In the genomic region with DNA sequence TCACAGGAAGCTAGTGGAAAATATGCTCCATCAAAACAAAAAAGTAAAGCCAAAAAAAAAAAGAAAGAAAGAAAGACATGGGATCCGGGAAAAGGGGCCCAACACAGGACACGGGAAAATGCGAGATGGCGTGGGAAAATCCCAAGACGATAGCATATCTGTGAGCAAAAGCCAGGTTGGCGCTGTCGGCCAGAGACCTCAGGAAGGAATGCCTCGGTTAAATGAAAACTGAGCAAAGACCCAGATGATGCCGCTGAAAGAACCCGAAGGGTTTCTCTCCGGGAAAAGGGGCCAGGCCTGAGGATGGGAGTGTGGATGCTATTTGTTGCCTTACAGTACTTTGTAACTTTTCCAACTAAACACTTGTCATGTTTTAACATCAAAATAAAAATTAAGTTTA, we compare ENCODE assay signal across 26 cellular contexts. TPM values are rescaled to one million over a fixed set of nuclear protein-coding genes. Genes with fewer than 3 reads are reported as not detected.
A peak's percentile ranks its signal among the peaks of the same experiment; 100 is the strongest.
DNase-seq lines count a peak whose midpoint lies in the region; ATAC-seq and TF ChIP-seq lines count a peak whose summit lies in the region.
"Had no signal": no experiment of that assay in that cellular context is flagged by ENCODE, and none has a peak within 500 bp of the region (broad histone marks: within the 10 kb centered on the region; RNA-seq: fewer than 3 reads in every experiment).

No MANE protein-coding gene starts in this region.

- H3K9me3 ChIP-seq in BE2C, result no peaks in the 10 kb centered on the region
- H3K9me3 ChIP-seq: BLaER1 treated with 17β-estradiol and CSF1 and Interleukin-3, amounts not matched to agents 10 nM and 100 nM; gastroesophageal sphincter; ovary; testis had no signal

- no peaks in the 10 kb centered on the region for H3K4me1 ChIP-seq in BE2C
- H3K4me1 ChIP-seq in foreskin keratinocyte, result no peaks in the 10 kb centered on the region
- H3K4me1 ChIP-seq: gastroesophageal sphincter, testis had no signal

- H3K27me3 ChIP-seq in BE2C (no peaks in the 10 kb centered on the region), foreskin keratinocyte (no peaks in the 10 kb centered on the region)
- H3K27me3 ChIP-seq: ovary, testis had no signal

- H3K27me3 Mint-ChIP-seq in HFFc6 (ENCODE audit: insufficient read depth), result peaks cover 7% of the 10 kb centered on the region
- H3K27me3 Mint-ChIP-seq: activated CD4-positive, alpha-beta memory T cell treated with anti-CD3 and anti-CD28 coated beads, Interleukin-2, amount 10 ng/mL, durations not matched to agents 7 days and 5 days; activated naive CD8-positive, alpha-beta T cell treated with anti-CD3 and anti-CD28 coated beads, Interleukin-2, amount 50 U/mL, for 24 hours had no signal

- no peak overlapping the region; the same call in 1 of the 2 replicates for H3K27ac Mint-ChIP-seq in HFFc6
- H3K27ac Mint-ChIP-seq in stimulated activated effector memory CD8-positive, alpha-beta T cell treated with anti-CD3 and anti-CD28 coated beads, Interleukin-12 subunit alpha, Interleukin-12 subunit beta, amount 100 ng/mL, for 72 hours, result peak overlapping the region; percentile 60
- H3K27ac Mint-ChIP-seq: activated CD4-positive, alpha-beta memory T cell treated with anti-CD3 and anti-CD28 coated beads, Interleukin-2, amount 10 ng/mL, durations not matched to agents 7 days and 5 days; activated naive CD8-positive, alpha-beta T cell treated with anti-CD3 and anti-CD28 coated beads, Interleukin-2, amount 50 U/mL, for 24 hours; nephron had no signal

- no peaks in the 10 kb centered on the region for H3K4me1 Mint-ChIP-seq in HFFc6 (ENCODE audit: low read depth)
- no peaks in the 10 kb centered on the region for H3K4me1 Mint-ChIP-seq in stimulated activated effector memory CD8-positive, alpha-beta T cell treated with anti-CD3 and anti-CD28 coated beads, Interleukin-12 subunit alpha, Interleukin-12 subunit beta, amount 100 ng/mL, for 72 hours
- H3K4me1 Mint-ChIP-seq: activated CD4-positive, alpha-beta memory T cell treated with anti-CD3 and anti-CD28 coated beads, Interleukin-2, amount 10 ng/mL, durations not matched to agents 7 days and 5 days; activated naive CD8-positive, alpha-beta T cell treated with anti-CD3 and anti-CD28 coated beads, Interleukin-2, amount 50 U/mL, for 24 hours; central memory CD8-positive, alpha-beta T cell; nephron had no signal

- DNase-seq in BE2C, result peak; percentile 1
- DNase-seq in HFFc6, result no peak
- DNase-seq in ecto neural progenitor cell (ENCODE audit: low spot score), result peak; percentile 32
- DNase-seq in stimulated activated effector memory CD8-positive, alpha-beta T cell treated with anti-CD3 and anti-CD28 coated beads, Interleukin-12 subunit alpha, Interleukin-12 subunit beta, amount 100 ng/mL, for 72 hours (ENCODE audit: low spot score in 2 of 2), result no peak
- no peak for DNase-seq in OCI-M2 (lab: John Stamatoyannopoulos, UW; ENCODE audit: unreplicated experiment)
- no peak for DNase-seq in foreskin keratinocyte
- no peak for DNase-seq in stimulated activated CD8-positive, alpha-beta memory T cell treated with anti-CD3 and anti-CD28 coated beads, Interleukin-4, amount 100 ng/mL, for 48 hours
- DNase-seq: activated CD4-positive, alpha-beta memory T cell treated with anti-CD3 and anti-CD28 coated beads, Interleukin-2, amount 10 ng/mL, durations not matched to agents 7 days and 5 days; activated CD4-positive, CD25-positive, alpha-beta regulatory T cell treated with anti-CD3 and anti-CD28 coated beads, Interleukin-2, amount 50 U/mL, for 72 hours; activated gamma-delta T cell treated with Interleukin-2 at 50 U/mL for 16 hours; activated naive CD8-positive, alpha-beta T cell treated with anti-CD3 and anti-CD28 coated beads, Interleukin-2, amount 50 U/mL, for 24 hours; DMS53; HCEC 1CT; hippocampal formation; left cardiac atrium; NCI-H446; NCI-H748 treated with DMSO at 0.1 percent for 48 hours; SIG-M5; stimulated activated naive CD4-positive, alpha-beta T cell treated with Interleukin-2 at 50 U/mL for 16 hours; testis had no signal

- H3K9me3 Mint-ChIP-seq in HFFc6, result peaks cover 18% of the 10 kb centered on the region
- H3K9me3 Mint-ChIP-seq in stimulated activated effector memory CD8-positive, alpha-beta T cell treated with anti-CD3 and anti-CD28 coated beads, Interleukin-12 subunit alpha, Interleukin-12 subunit beta, amount 100 ng/mL, for 72 hours, result peaks cover 5% of the 10 kb centered on the region
- H3K9me3 Mint-ChIP-seq: activated CD4-positive, alpha-beta memory T cell treated with anti-CD3 and anti-CD28 coated beads, Interleukin-2, amount 10 ng/mL, durations not matched to agents 7 days and 5 days; nephron had no signal

- H3K4me3 Mint-ChIP-seq in HFFc6, result peak overlapping the region; percentile 66; the same call in 1 of the 2 replicates
- H3K4me3 Mint-ChIP-seq in stimulated activated effector memory CD8-positive, alpha-beta T cell treated with anti-CD3 and anti-CD28 coated beads, Interleukin-12 subunit alpha, Interleukin-12 subunit beta, amount 100 ng/mL, for 72 hours, result no peak overlapping the region
- H3K4me3 Mint-ChIP-seq: activated CD4-positive, alpha-beta memory T cell treated with anti-CD3 and anti-CD28 coated beads, Interleukin-2, amount 10 ng/mL, durations not matched to agents 7 days and 5 days; activated naive CD8-positive, alpha-beta T cell treated with anti-CD3 and anti-CD28 coated beads, Interleukin-2, amount 50 U/mL, for 24 hours; central memory CD8-positive, alpha-beta T cell had no signal

- no peaks in the 10 kb centered on the region for H3K36me3 ChIP-seq in BE2C
- H3K36me3 ChIP-seq: BLaER1 treated with 17β-estradiol and CSF1 and Interleukin-3, amounts not matched to agents 10 nM and 100 nM; gastroesophageal sphincter; ovary had no signal

- H3K4me3 ChIP-seq in BE2C (ENCODE audit: low read depth, low read length), result no peak overlapping the region
- H3K4me3 ChIP-seq: BLaER1 treated with 17β-estradiol and CSF1 and Interleukin-3, amounts not matched to agents 10 nM and 100 nM; dorsolateral prefrontal cortex; gastroesophageal sphincter; ovary; testis had no signal

- H3K36me3 Mint-ChIP-seq in HFFc6 (ENCODE audit: low read depth), result peaks cover 5% of the 10 kb centered on the region
- peaks cover 11% of the 10 kb centered on the region for H3K36me3 Mint-ChIP-seq in stimulated activated effector memory CD8-positive, alpha-beta T cell treated with anti-CD3 and anti-CD28 coated beads, Interleukin-12 subunit alpha, Interleukin-12 subunit beta, amount 100 ng/mL, for 72 hours

- TF ChIP-seq CTCF in BE2C (IDR thresholded peaks at IDR 0.05; ENCODE audit: low read depth, low read length) (no peak), HFFc6 (IDR thresholded peaks at IDR 0.05) (no peak), foreskin keratinocyte (conservative IDR thresholded peaks at IDR 0.05) (no peak)

- no peak overlapping the region for H3K27ac ChIP-seq in foreskin keratinocyte
- H3K27ac ChIP-seq: BLaER1 treated with 17β-estradiol and CSF1 and Interleukin-3, amounts not matched to agents 10 nM and 100 nM; dorsolateral prefrontal cortex; gastroesophageal sphincter; ovary; testis had no signal

- no peak for ATAC-seq in stimulated activated effector memory CD8-positive, alpha-beta T cell treated with anti-CD3 and anti-CD28 coated beads, Interleukin-12 subunit alpha, Interleukin-12 subunit beta, amount 100 ng/mL, for 72 hours
- no peak for ATAC-seq in foreskin keratinocyte
- ATAC-seq: activated naive CD8-positive, alpha-beta T cell treated with anti-CD3 and anti-CD28 coated beads, Interleukin-2, amount 50 U/mL, for 24 hours; gastroesophageal sphincter; left cardiac atrium had no signal

RNA-seq across cellular contexts. Expression of a gene that starts 49.5 kb away (rescaled TPM):
- 59.9 TPM for polyA plus RNA-seq in BE2C (2012; ENCODE audit: insufficient read depth, insufficient read length, low read depth)
- 10 to 100 TPM; 22.9 to 28.1 (median 24.5) TPM for total RNA-seq in HFFc6 (2021; fragmentation: NEBNext Ultra II Directional; extraction: Animal tissue kit (Norgen Biotek cat#: 25700))
- 42.0 and 42.7 TPM in 2 replicates for total RNA-seq in foreskin keratinocyte
- polyA plus RNA-seq in foreskin keratinocyte, result 38.9 and 42.2 TPM in 2 replicates

Comparison
In these comparisons a context has a peak if more than half of its experiments do, and no peak if none do; other contexts are left out.
1. DNase-seq: peak in BE2C (single experiment) and ecto neural progenitor cell (single experiment); none in HFFc6 (single experiment), stimulated activated effector memory CD8-positive, alpha-beta T cell treated with anti-CD3 and anti-CD28 coated beads, Interleukin-12 subunit alpha, Interleukin-12 subunit beta, amount 100 ng/mL, for 72 hours (0 of 2), OCI-M2 (single experiment), foreskin keratinocyte (0 of 2) and stimulated activated CD8-positive, alpha-beta memory T cell treated with anti-CD3 and anti-CD28 coated beads, Interleukin-4, amount 100 ng/mL, for 48 hours (single experiment).